Comparison of ENCODE assay signal across 8 cellular contexts in the genomic region with DNA sequence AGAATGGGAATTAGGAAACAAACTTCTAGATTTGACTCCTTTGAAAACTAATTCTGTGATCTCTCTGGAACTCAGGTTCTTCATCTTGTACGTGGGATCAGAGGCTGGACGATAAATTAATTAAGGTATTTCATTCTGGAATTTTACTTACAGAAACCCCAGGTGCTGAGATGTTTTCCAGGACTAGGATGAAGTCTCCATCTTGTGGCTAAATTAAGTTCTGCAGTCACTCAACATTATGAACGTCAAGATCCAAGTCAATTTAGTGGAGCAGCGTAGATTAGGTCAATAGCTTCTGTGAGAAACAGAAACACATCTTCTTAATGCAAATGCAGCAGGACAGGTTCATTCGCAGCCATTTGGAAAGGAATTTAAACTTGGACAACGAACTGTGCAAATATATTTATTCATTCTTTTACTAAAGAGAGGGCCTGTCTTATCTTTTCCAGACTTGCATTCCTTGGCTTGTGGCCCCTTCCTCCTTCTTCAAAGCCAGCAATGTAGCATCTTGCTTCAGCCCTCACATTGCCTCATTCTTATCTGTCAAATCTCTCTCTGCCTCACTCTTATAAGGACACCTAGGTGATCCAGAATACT. TPM values are rescaled to one million over a fixed set of nuclear protein-coding genes. Genes with fewer than 3 reads are reported as not detected.
DNase-seq lines count a peak whose midpoint lies in the region; ATAC-seq and TF ChIP-seq lines count a peak whose summit lies in the region.

No MANE protein-coding gene starts in this region.

- H3K27ac ChIP-seq in WERI-Rb-1 (no peak overlapping the region), gastrocnemius medialis (no peak overlapping the region)

- H3K36me3 ChIP-seq in WERI-Rb-1, result no peaks in the 10 kb centered on the region
- no peaks in the 10 kb centered on the region for H3K36me3 ChIP-seq in gastrocnemius medialis

- H3K9me3 ChIP-seq in WERI-Rb-1 (ENCODE audit: severe bottlenecking) (no peaks in the 10 kb centered on the region), gastrocnemius medialis (no peaks in the 10 kb centered on the region)

- ATAC-seq in Right ventricle myocardium superior (ENCODE audit: poor library complexity), result peak; percentile 63
- ATAC-seq in Right ventricle myocardium inferior, result no peak
- no peak for ATAC-seq in gastrocnemius medialis
- no peak for ATAC-seq in HG03039 (IDR thresholded peaks at IDR 0.05; ENCODE audit: unreplicated experiment)
- no peak for ATAC-seq in GM18519 (IDR thresholded peaks at IDR 0.05; ENCODE audit: low FRiP score, unreplicated experiment)

- in situ Hi-C loops in gastrocnemius medialis (cut with MboI; ENCODE audit: low sequenced_read_pairs in 4 of 4), result loop anchor here in 2 of 4 donors (5.0 kb wide), 1 partner anchor 123 kb away; no protein-coding TSS in a partner anchor

- TF ChIP-seq POLR2A in NB4 (IDR thresholded peaks at IDR 0.05; ENCODE audit: extremely low read depth, insufficient read length) (no peak), gastrocnemius medialis (IDR thresholded peaks at IDR 0.05) (no peak)

- H3K4me1 ChIP-seq in gastrocnemius medialis, result no peaks in the 10 kb centered on the region

- TF ChIP-seq CTCF in NB4 (IDR thresholded peaks at IDR 0.05; ENCODE audit: low read depth, low read length) (peak; percentile 73), WERI-Rb-1 (IDR thresholded peaks at IDR 0.05; ENCODE audit: low read depth, low read length) (peak; percentile 60), gastrocnemius medialis (IDR thresholded peaks at IDR 0.05 in 4 of 5, conservative IDR thresholded peaks at IDR 0.05 in 1 of 5) (peak; percentile 31 to 62 (median 44))

- H3K4me3 ChIP-seq in NB4 (ENCODE audit: low read depth, low read length) (no peak overlapping the region), WERI-Rb-1 (ENCODE audit: low read depth, low read length) (no peak overlapping the region), gastrocnemius medialis (no peak overlapping the region)

- DNase-seq in Right ventricle myocardium superior (no peak), Right ventricle myocardium inferior (ENCODE audit: missing footprints) (no peak), NB4 (ENCODE audit: low read depth) (peak; percentile 65), WERI-Rb-1 (peak; percentile 16), glomerular visceral epithelial cell (ENCODE audit: extremely low spot score) (peak; percentile 51), gastrocnemius medialis (no peak)

- intact Hi-C loops in Right ventricle myocardium superior (cut with DNase I) (loop anchor here (2.0 kb wide), 1 partner anchor 126 kb away; no protein-coding TSS in a partner anchor), Right ventricle myocardium inferior (cut with DNase I) (loop anchor here (1.0 kb wide), 1 partner anchor 125 kb away; no protein-coding TSS in a partner anchor), gastrocnemius medialis (cut with DNase I; ENCODE audit: low total_unique reads) (loop anchor here (1.0 kb wide), 1 partner anchor 125 kb away; no protein-coding TSS in a partner anchor)

- no peaks in the 10 kb centered on the region for H3K27me3 ChIP-seq in WERI-Rb-1 (ENCODE audit: insufficient read depth, low read depth, severe bottlenecking)
- no peaks in the 10 kb centered on the region for H3K27me3 ChIP-seq in gastrocnemius medialis

RNA-seq across cellular contexts. Expression of a gene that starts 26.7 kb away (rescaled TPM):
- total RNA-seq in Right ventricle myocardium superior, result not detected
- total RNA-seq in Right ventricle myocardium inferior, result not detected
- total RNA-seq in gastrocnemius medialis, result not detected

Comparison
In these comparisons a context has a peak if more than half of its experiments do, and no peak if none do; other contexts are left out.
1. DNase-seq: peak in NB4 (single experiment), WERI-Rb-1 (single experiment) and glomerular visceral epithelial cell (single experiment); none in Right ventricle myocardium superior (single experiment), Right ventricle myocardium inferior (single experiment) and gastrocnemius medialis (0 of 2).
2. Peak in every context shown above with its lines, with median percentiles within 50 percentile points of each other: CTCF ChIP-seq.